Comparison of ENCODE assay signal across 17 cellular contexts in genomic region chr10:60916025-60916424, GRCh38. TPM values are rescaled to one million over a fixed set of nuclear protein-coding genes. Genes with fewer than 3 reads are reported as not detected.
DNase-seq lines count a peak whose midpoint lies in the region; ATAC-seq, FAIRE-seq and TF ChIP-seq lines count a peak whose summit lies in the region.
"Had no signal": no experiment of that assay in that cellular context is flagged by ENCODE, and none has a peak within 500 bp of the region (broad histone marks: within the 10 kb centered on the region; RNA-seq: fewer than 3 reads in every experiment).

No MANE protein-coding gene starts in this region.

- in situ Hi-C loops in K562 (cut with MboI) = no loop called here
- in situ Hi-C loops in G401 (cut with HindIII; ENCODE audit: low sequenced_read_pairs) = no loop called here

- DNase-seq in BE2C = peak; percentile 12
- DNase-seq in H4 (ENCODE audit: low spot score) = peak; percentile 21
- peak; percentile 20 to 42 (median 29) for DNase-seq in K562 (ENCODE audit: extremely low read depth in 1 of 4, low spot score in 3 of 4)
- DNase-seq in kidney tubule cell (ENCODE audit: low spot score) = peak; percentile 25
- DNase-seq in G401 (ENCODE audit: low spot score) = no peak
- DNase-seq: activated CD4-positive, CD25-positive, alpha-beta regulatory T cell; dorsolateral prefrontal cortex; left cardiac atrium; naive B cell; NCI-H1694 treated with DMSO at 0.1 percent for 48 hours; NK-92 treated with Interleukin-12 subunit alpha and Interleukin-12 subunit beta, amount 100 ng/mL, for 24 hours; sigmoid colon had no signal

- BruUV-seq in K562 (replicated peaks; lab: Mats Ljungman, UMichigan) = no TSS peak

- H3K79me2 ChIP-seq in K562 (ENCODE audit: control insufficient read depth, insufficient read depth, low read length) = no peaks in the 10 kb centered on the region

- no peaks in the 10 kb centered on the region for H3K4me1 ChIP-seq in BE2C
- H3K4me1 ChIP-seq in K562 (replicated peaks in 1 of 2; ENCODE audit: control insufficient read depth in 2 of 2, insufficient read depth in 2 of 2, low read length in 2 of 2) = no peaks in the 10 kb centered on the region

- H3K4me2 ChIP-seq in K562 (ENCODE audit: insufficient read depth, low read length) = no peak overlapping the region
- H3K4me2 ChIP-seq: BLaER1 had no signal

- TF ChIP-seq CTCF in BE2C (IDR thresholded peaks at IDR 0.05; ENCODE audit: low read depth, low read length) = peak; percentile 39; the same call in 1 of the 2 replicates
- TF ChIP-seq CTCF in K562 (IDR thresholded peaks at IDR 0.05 in 2 of 3, conservative IDR thresholded peaks at IDR 0.05 in 1 of 3; ENCODE audit: insufficient read depth in 2 of 3, low read depth in 1 of 3, low read length in 3 of 3) = peak; percentile 32 to 51 (median 34); a peak in 5 of 6 replicates

- H2AFZ ChIP-seq in K562 (ENCODE audit: low read depth, low read length) = no peak overlapping the region

- intact Hi-C loops in K562 (cut with micrococcal nuclease) = no loop called here

- CTCF ChIA-PET in K562 (lab: Yijun Ruan, JAX; ENCODE audit: low intra/inter-chr PET ratio) = no interaction called here

- no peak overlapping the region for H3K4me3 ChIP-seq in BE2C (ENCODE audit: low read depth, low read length)
- H3K4me3 ChIP-seq in K562 = no peak overlapping the region
- H3K4me3 ChIP-seq: BLaER1, dorsolateral prefrontal cortex, gastroesophageal sphincter, sigmoid colon had no signal

- no peaks in the 10 kb centered on the region for H4K20me1 ChIP-seq in K562 (replicated peaks; ENCODE audit: control insufficient read depth, insufficient read depth, low read length)
- H4K20me1 ChIP-seq: BLaER1 had no signal

- H3K27me3 ChIP-seq in BE2C (no peaks in the 10 kb centered on the region), K562 (ENCODE audit: control insufficient read depth in 2 of 2, insufficient read depth in 2 of 2, low read length in 2 of 2) (no peaks in the 10 kb centered on the region)
- H3K27me3 ChIP-seq: BLaER1, dorsolateral prefrontal cortex, gastroesophageal sphincter, sigmoid colon had no signal

- TF ChIP-seq EP300 in K562 (IDR thresholded peaks at IDR 0.05; ENCODE audit: low read length) = no peak

- no peak overlapping the region for H3K27ac ChIP-seq in K562 (ENCODE audit: extremely low read depth, low read depth, low read length)
- H3K27ac ChIP-seq: BLaER1 had no signal

- H3K36me3 ChIP-seq in BE2C (no peaks in the 10 kb centered on the region), K562 (ENCODE audit: control insufficient read depth, insufficient read depth, low read length) (no peaks in the 10 kb centered on the region)
- H3K36me3 ChIP-seq: gastroesophageal sphincter, sigmoid colon had no signal

- peak; percentile 84 for ATAC-seq in K562
- ATAC-seq in HG03432 (IDR thresholded peaks at IDR 0.05; ENCODE audit: unreplicated experiment) = no peak
- ATAC-seq in GM19455 (IDR thresholded peaks at IDR 0.05; ENCODE audit: unreplicated experiment) = no peak
- ATAC-seq in GM18498 (IDR thresholded peaks at IDR 0.05; ENCODE audit: unreplicated experiment) = no peak
- ATAC-seq: gastroesophageal sphincter had no signal

- WGBS in K562 (ENCODE audit: insufficient coverage, low coverage, missing lambda C conversion rate) = 58% methylated on average over 4 of the region's 4 CpGs

- H3K9me3 ChIP-seq in BE2C = no peaks in the 10 kb centered on the region
- no peaks in the 10 kb centered on the region for H3K9me3 ChIP-seq in K562 (replicated peaks; ENCODE audit: control insufficient read depth, insufficient read depth, low read depth, low read length)
- H3K9me3 ChIP-seq: gastroesophageal sphincter, sigmoid colon had no signal

- no peaks in the 10 kb centered on the region for H3K9me1 ChIP-seq in K562 (ENCODE audit: control insufficient read depth, insufficient read depth, low read length)

- peak; percentile 57 for FAIRE-seq in K562 (lab: Jason Lieb, UNC)

- no peak for TF ChIP-seq POLR2A in K562 (conservative IDR thresholded peaks at IDR 0.05)

- no peak for TF ChIP-seq RAD21 in K562 (CRISPR knock-in tag; conservative IDR thresholded peaks at IDR 0.05 in 1 of 2, IDR thresholded peaks at IDR 0.05 in 1 of 2)

- H3K9ac ChIP-seq in K562 (ENCODE audit: insufficient read depth in 1 of 2, low read depth in 2 of 2, low read length in 2 of 2) = no peak overlapping the region
- H3K9ac ChIP-seq: BLaER1 had no signal

- POLR2A ChIA-PET in K562 (lab: Yijun Ruan, JAX) = no interaction called here

TF ChIP-seq in K562, 482 proteins besides CTCF, POLR2A, EP300 and RAD21:
- no peak for TF ChIP-seq KDM2B (CRISPR knock-in tag; IDR thresholded peaks at IDR 0.05)
- TF ChIP-seq YY1 (IDR thresholded peaks at IDR 0.05; ENCODE audit: borderline replicate concordance in 1 of 3, control insufficient read depth in 1 of 3, extremely low read depth in 1 of 3, insufficient read depth in 3 of 3, insufficient read length in 1 of 3, insufficient replicate concordance in 2 of 3, low read depth in 1 of 3, low read length in 2 of 3) = peak in 1 of 3 experiments; percentile 26

RNA-seq across cellular contexts. Expression of gene RHOBTB1, which starts 28.0 kb away (rescaled TPM):
- 3.6 TPM for polyA plus RNA-seq in BE2C (2012; ENCODE audit: insufficient read depth, insufficient read length, low read depth)
- 39.8 and 41.1 TPM in 2 replicates for total RNA-seq in H4 (2014; rRNA removed; shearing (Covaris generic))
- total RNA-seq in K562 (2011; cell fraction: chromatin; rRNA removed; ENCODE audit: low replicate concordance) = 11.2 and 15.6 TPM in 2 replicates
- total RNA-seq in K562 (2011; cell fraction: nucleolus; rRNA removed) = 5.0 and 5.5 TPM in 2 replicates
- total RNA-seq in K562 (2011; cell fraction: nucleoplasm; rRNA removed) = 4.9 and 5.2 TPM in 2 replicates
- total RNA-seq in K562 (2014; rRNA removed) (6.6 and 10.4 TPM in 2 replicates), K562 (2014; rRNA removed; fragmentation: Illumina TruSeq; extraction: Trizol) (10.6 and 11.6 TPM in 2 replicates), K562 (2015; rRNA removed; fragmentation: Illumina TruSeq; extraction: Trizol) (8.8 and 9.2 TPM in 2 replicates), K562 (2021) (8.2 and 8.5 TPM in 2 replicates)
- polyA plus RNA-seq in K562 (2011; rRNA removed) (6.8 and 11.7 TPM in 2 replicates), K562 (2014; fragmentation: Illumina TruSeq; extraction: Trizol) (7.3 and 9.3 TPM in 2 replicates), K562 (2014; fragmentation: Nextera tagmentation; extraction: Ambion mirVana) (1 to 10 TPM; 1.7 to 3.8 TPM), K562 (2014; rRNA removed) (9.7 and 11.5 TPM in 2 replicates)
- polyA plus RNA-seq in K562 (2011; cell fraction: cytosol; rRNA removed) = 3.3 and 3.5 TPM in 2 replicates
- polyA plus RNA-seq in K562 (2011; cell fraction: nucleus; rRNA removed) = 35.6 and 37.0 TPM in 2 replicates
- 5.4 and 9.0 TPM in 2 replicates for polyA plus RNA-seq in K562 (2012)
- polyA minus RNA-seq in K562 (2011; rRNA and poly(A)+ RNA removed) = 4.7 and 8.1 TPM in 2 replicates
- polyA minus RNA-seq in K562 (2011; cell fraction: cytosol; rRNA and poly(A)+ RNA removed) = 3.7 and 6.9 TPM in 2 replicates
- 9.7 TPM in 2 replicates for polyA minus RNA-seq in K562 (2011; cell fraction: nucleus; rRNA and poly(A)+ RNA removed)
- 149 and 166 TPM in 2 replicates for total RNA-seq in G401 (2014; rRNA removed; shearing (Covaris generic))
